In genomic region chr19:16085115-16085514, GRCh38 we compare ENCODE assay signal across 13 cellular contexts. TPM values are rescaled to one million over a fixed set of nuclear protein-coding genes. Genes with fewer than 3 reads are reported as not detected.
A peak's percentile ranks its signal among the peaks of the same experiment; 100 is the strongest.
DNase-seq lines count a peak whose midpoint lies in the region; ATAC-seq and TF ChIP-seq lines count a peak whose summit lies in the region.
"Had no signal": no experiment of that assay in that cellular context is flagged by ENCODE, and none has a peak within 500 bp of the region (broad histone marks: within the 10 kb centered on the region; RNA-seq: fewer than 3 reads in every experiment).

No MANE protein-coding gene starts in this region.

- TF ChIP-seq CTCF in activated CD8-positive, alpha-beta T cell treated with anti-CD3 and anti-CD28 coated beads for 36 hours (IDR thresholded peaks at IDR 0.05) = no peak
- TF ChIP-seq CTCF in gastroesophageal sphincter (IDR thresholded peaks at IDR 0.05) (no peak), upper lobe of right lung (IDR thresholded peaks at IDR 0.05) (no peak)

- no peak overlapping the region for H3K4me3 ChIP-seq in gastroesophageal sphincter
- no peak overlapping the region for H3K4me3 ChIP-seq in upper lobe of right lung
- H3K4me3 ChIP-seq: cardiac muscle cell, mucosa of descending colon had no signal

- H3K4me1 Mint-ChIP-seq in activated CD8-positive, alpha-beta T cell treated with anti-CD3 and anti-CD28 coated beads for 36 hours (ENCODE audit: low read depth) = peaks cover 59% of the 10 kb centered on the region

- H3K36me3 Mint-ChIP-seq in activated CD8-positive, alpha-beta T cell treated with anti-CD3 and anti-CD28 coated beads for 36 hours (ENCODE audit: low read depth) = peaks cover 88% of the 10 kb centered on the region

- H3K27ac ChIP-seq in gastroesophageal sphincter (peak overlapping the region in 3 of 4 donors; percentile 99 to 100 (median 100)), upper lobe of right lung (peak overlapping the region; percentile 68)
- H3K27ac ChIP-seq: C4-2B, cardiac muscle cell had no signal

- DNase-seq in Right ventricle myocardium inferior (ENCODE audit: missing footprints) (peak; percentile 31), left ventricle myocardium superior (no peak), upper lobe of right lung (peak; percentile 77), KG1 (lab: John Stamatoyannopoulos, UW) (no peak), NCI-H1930 (lab: John Stamatoyannopoulos, UW) (no peak), NCI-H187 treated with DMSO at 0.1 percent for 48 hours (lab: John Stamatoyannopoulos, UW) (no peak)
- DNase-seq in activated CD8-positive, alpha-beta T cell treated with anti-CD3 and anti-CD28 coated beads for 36 hours = peak; percentile 47
- DNase-seq: activated CD4-positive, alpha-beta T cell treated with anti-CD3 and anti-CD28 coated beads for 4 hours; mucosa of descending colon had no signal

- WGBS in gastroesophageal sphincter (ENCODE audit: low coverage in 1 of 2), 2 donors = 65 to 72% methylated on average over 4 of the region's 6 CpGs

- H3K36me3 ChIP-seq in gastroesophageal sphincter (peaks cover 0 to 99% of the 10 kb centered on the region in 2 donors), upper lobe of right lung (peaks cover 94% of the 10 kb centered on the region)

- H3K9me3 Mint-ChIP-seq in activated CD8-positive, alpha-beta T cell treated with anti-CD3 and anti-CD28 coated beads for 36 hours = no peaks in the 10 kb centered on the region

- no peak overlapping the region for H3K4me3 Mint-ChIP-seq in activated CD8-positive, alpha-beta T cell treated with anti-CD3 and anti-CD28 coated beads for 36 hours

- H3K9me3 ChIP-seq in gastroesophageal sphincter (no peaks in the 10 kb centered on the region), upper lobe of right lung (no peaks in the 10 kb centered on the region)
- H3K9me3 ChIP-seq: mucosa of descending colon had no signal

- no peaks in the 10 kb centered on the region for H3K27me3 Mint-ChIP-seq in activated CD8-positive, alpha-beta T cell treated with anti-CD3 and anti-CD28 coated beads for 36 hours

- ATAC-seq in Right ventricle myocardium inferior (no peak), left ventricle myocardium superior (no peak), gastroesophageal sphincter (no peak), upper lobe of right lung (peak; percentile 45)
- ATAC-seq in activated CD8-positive, alpha-beta T cell treated with anti-CD3 and anti-CD28 coated beads for 36 hours = no peak
- ATAC-seq: mucosa of descending colon had no signal

- POLR2A ChIA-PET in activated CD8-positive, alpha-beta T cell treated with anti-CD3 and anti-CD28 coated beads for 36 hours (lab: Charles Lee) = interaction anchor here (0.7 to 4.5 kb wide), 10 partner anchors 8 to 104 kb away, joined by 3 to 33 read pairs (median 4); partner anchors contain the start of gene TPM4

- H3K27me3 ChIP-seq in gastroesophageal sphincter (no peaks in the 10 kb centered on the region), upper lobe of right lung (no peaks in the 10 kb centered on the region)
- H3K27me3 ChIP-seq: cardiac muscle cell had no signal

- no peak for TF ChIP-seq EP300 in gastroesophageal sphincter (IDR thresholded peaks at IDR 0.05)

- intact Hi-C loops in Right ventricle myocardium inferior (cut with DNase I) = no loop called here
- intact Hi-C loops in left ventricle myocardium superior (cut with micrococcal nuclease) = no loop called here
- intact Hi-C loops in activated CD8-positive, alpha-beta T cell treated with anti-CD3 and anti-CD28 coated beads for 36 hours (cut with micrococcal nuclease) = no loop called here
- intact Hi-C loops in upper lobe of right lung (cut with DNase I) = no loop called here

- H3K27ac Mint-ChIP-seq in activated CD8-positive, alpha-beta T cell treated with anti-CD3 and anti-CD28 coated beads for 36 hours = peak overlapping the region; percentile 92

- H3K4me1 ChIP-seq in gastroesophageal sphincter (peaks cover 0 to 100% (median 38%) of the 10 kb centered on the region in 3 donors), upper lobe of right lung (peaks cover 73% of the 10 kb centered on the region)

- CTCF ChIA-PET in activated CD8-positive, alpha-beta T cell treated with anti-CD3 and anti-CD28 coated beads for 36 hours (lab: Charles Lee) = interaction anchor here (0.7 to 2.8 kb wide), 7 partner anchors 9 to 25 kb away, joined by 3 to 12 read pairs (median 6); partner anchors contain the start of gene TPM4

- no peak for TF ChIP-seq POLR2A in gastroesophageal sphincter (IDR thresholded peaks at IDR 0.05)

RNA-seq across cellular contexts. Expression of gene TPM4, which starts 8.8 kb away (rescaled TPM):
- total RNA-seq in Right ventricle myocardium inferior (106 TPM), left ventricle myocardium superior (72.6 TPM), gastroesophageal sphincter (100 to 1,000 TPM; 351 to 486 (median 404) TPM), upper lobe of right lung (386 TPM)
- total RNA-seq in activated CD8-positive, alpha-beta T cell treated with anti-CD3 and anti-CD28 coated beads for 36 hours = 100 to 1,000 TPM; 230 to 232 TPM

RNA-seq across cellular contexts. Expression of gene RAB8A, which starts 26.6 kb away (rescaled TPM):
- total RNA-seq in Right ventricle myocardium inferior (25.6 TPM), left ventricle myocardium superior (16.4 TPM), gastroesophageal sphincter (10 to 100 TPM; 32.4 to 52.5 (median 44.9) TPM), upper lobe of right lung (101 TPM)
- total RNA-seq in activated CD8-positive, alpha-beta T cell treated with anti-CD3 and anti-CD28 coated beads for 36 hours = 100 to 1,000 TPM; 123 to 128 TPM

RNA-seq across cellular contexts. Expression of gene HSH2D, which starts 58.4 kb away (rescaled TPM):
- 0.49 TPM for total RNA-seq in Right ventricle myocardium inferior
- total RNA-seq in left ventricle myocardium superior = 0.37 TPM
- 10 to 100 TPM; 23.5 to 25.5 TPM for total RNA-seq in activated CD8-positive, alpha-beta T cell treated with anti-CD3 and anti-CD28 coated beads for 36 hours
- total RNA-seq in gastroesophageal sphincter = under 1 TPM in 2 of 4 donors, not detected in 2; 0.87 to 0.94 TPM
- 6.0 TPM for total RNA-seq in upper lobe of right lung
- total RNA-seq: cardiac muscle cell, glomerular endothelial cell had no signal

Comparison
In these comparisons a context has a peak if more than half of its experiments do, and no peak if none do; other contexts are left out.
1. DNase-seq: peak in Right ventricle myocardium inferior (single experiment), activated CD8-positive, alpha-beta T cell treated with anti-CD3 and anti-CD28 coated beads for 36 hours (single experiment) and upper lobe of right lung (single experiment); none in left ventricle myocardium superior (single experiment), KG1 (single experiment), NCI-H1930 (0 of 2) and NCI-H187 treated with DMSO at 0.1 percent for 48 hours (single experiment).